8 cellular contexts compared by ENCODE assay signal in genomic region chr18:32091325-32091723, GRCh38. TPM values are rescaled to one million over a fixed set of nuclear protein-coding genes. Genes with fewer than 3 reads are reported as not detected.
DNase-seq lines count a peak whose midpoint lies in the region; ATAC-seq and TF ChIP-seq lines count a peak whose summit lies in the region.

No MANE protein-coding gene starts in this region.

- DNase-seq in HFF-Myc (ENCODE audit: extremely low read depth, low read depth) (no peak), NCI-H2227 treated with DMSO at 0.1 percent for 48 hours (lab: John Stamatoyannopoulos, UW) (no peak)
- DNase-seq in activated T-helper 1 cell treated with anti-CD3 and anti-CD28 coated beads, Interleukin-12 subunit alpha, Interleukin-12 subunit beta, Interleukin-2, Interleukin-4 antibody, amounts not matched to agents 30 ng/mL and 10 ng/mL and 1 ng/mL, durations not matched to agents 14 hours and 24 hours and 36 hours (ENCODE audit: low spot score): no peak

- H3K4me1 ChIP-seq in iPS-15b (ENCODE audit: control insufficient read depth, insufficient read depth, low read length): peaks cover 12% of the 10 kb centered on the region

- no peaks in the 10 kb centered on the region for H3K27me3 ChIP-seq in iPS-15b (ENCODE audit: control insufficient read depth, insufficient read depth, low read length)

- H3K4me1 Mint-ChIP-seq in activated T-helper 1 cell treated with anti-CD3 and anti-CD28 coated beads, Interleukin-12 subunit alpha, Interleukin-12 subunit beta, Interleukin-2, Interleukin-4 antibody, amounts not matched to agents 30 ng/mL and 10 ng/mL and 1 ng/mL, durations not matched to agents 14 hours and 24 hours and 36 hours (ENCODE audit: low read depth): peaks cover 36% of the 10 kb centered on the region
- peaks cover 35% of the 10 kb centered on the region for H3K4me1 Mint-ChIP-seq in stimulated activated memory B cell treated with anti-CD40 and anti-IgM and Interleukin-4, amounts not matched to agents 10 μg/mL and 1 μg/mL and 100 μg/mL, for 72 hours

- H3K9ac ChIP-seq in iPS-15b (ENCODE audit: low read depth, low read length): no peak overlapping the region

- peaks cover 24% of the 10 kb centered on the region for H3K36me3 Mint-ChIP-seq in activated T-helper 1 cell treated with anti-CD3 and anti-CD28 coated beads, Interleukin-12 subunit alpha, Interleukin-12 subunit beta, Interleukin-2, Interleukin-4 antibody, amounts not matched to agents 30 ng/mL and 10 ng/mL and 1 ng/mL, durations not matched to agents 14 hours and 24 hours and 36 hours (ENCODE audit: low read depth)
- H3K36me3 Mint-ChIP-seq in stimulated activated memory B cell treated with anti-CD40 and anti-IgM and Interleukin-4, amounts not matched to agents 10 μg/mL and 1 μg/mL and 100 μg/mL, for 72 hours: peaks cover 32% of the 10 kb centered on the region

- peaks cover 3% of the 10 kb centered on the region for H3K27me3 Mint-ChIP-seq in activated T-helper 1 cell treated with anti-CD3 and anti-CD28 coated beads, Interleukin-12 subunit alpha, Interleukin-12 subunit beta, Interleukin-2, Interleukin-4 antibody, amounts not matched to agents 30 ng/mL and 10 ng/mL and 1 ng/mL, durations not matched to agents 14 hours and 24 hours and 36 hours (ENCODE audit: insufficient read depth)
- no peaks in the 10 kb centered on the region for H3K27me3 Mint-ChIP-seq in stimulated activated memory B cell treated with anti-CD40 and anti-IgM and Interleukin-4, amounts not matched to agents 10 μg/mL and 1 μg/mL and 100 μg/mL, for 72 hours

- H3K36me3 ChIP-seq in iPS-15b (ENCODE audit: control insufficient read depth, insufficient read depth, low read length): no peaks in the 10 kb centered on the region

- intact Hi-C loops in activated T-helper 1 cell treated with anti-CD3 and anti-CD28 coated beads, Interleukin-12 subunit alpha, Interleukin-12 subunit beta, Interleukin-2, Interleukin-4 antibody, amounts not matched to agents 30 ng/mL and 10 ng/mL and 1 ng/mL, durations not matched to agents 14 hours and 24 hours and 36 hours (cut with micrococcal nuclease): loop anchor here (5.0 kb wide), 2 partner anchors 36 to 434 kb away; no protein-coding TSS in a partner anchor

- no peak for TF ChIP-seq CTCF in HFF-Myc (IDR thresholded peaks at IDR 0.05; ENCODE audit: low read depth, low read length, missing control alignments)

- H3K4me3 ChIP-seq in HFF-Myc (replicated peaks; ENCODE audit: low read depth, low read length): peak overlapping the region; percentile 88
- H3K4me3 ChIP-seq in iPS-15b (ENCODE audit: low read depth, low read length): peak overlapping the region; percentile 70

- H3K27ac Mint-ChIP-seq in activated T-helper 1 cell treated with anti-CD3 and anti-CD28 coated beads, Interleukin-12 subunit alpha, Interleukin-12 subunit beta, Interleukin-2, Interleukin-4 antibody, amounts not matched to agents 30 ng/mL and 10 ng/mL and 1 ng/mL, durations not matched to agents 14 hours and 24 hours and 36 hours: peak overlapping the region; percentile 92
- H3K27ac Mint-ChIP-seq in stimulated activated memory B cell treated with anti-CD40 and anti-IgM and Interleukin-4, amounts not matched to agents 10 μg/mL and 1 μg/mL and 100 μg/mL, for 72 hours: peak overlapping the region; percentile 99

- H3K4me3 Mint-ChIP-seq in activated T-helper 1 cell treated with anti-CD3 and anti-CD28 coated beads, Interleukin-12 subunit alpha, Interleukin-12 subunit beta, Interleukin-2, Interleukin-4 antibody, amounts not matched to agents 30 ng/mL and 10 ng/mL and 1 ng/mL, durations not matched to agents 14 hours and 24 hours and 36 hours: peak overlapping the region; percentile 95
- peak overlapping the region; percentile 100 for H3K4me3 Mint-ChIP-seq in stimulated activated memory B cell treated with anti-CD40 and anti-IgM and Interleukin-4, amounts not matched to agents 10 μg/mL and 1 μg/mL and 100 μg/mL, for 72 hours

- H3K9me3 Mint-ChIP-seq in activated T-helper 1 cell treated with anti-CD3 and anti-CD28 coated beads, Interleukin-12 subunit alpha, Interleukin-12 subunit beta, Interleukin-2, Interleukin-4 antibody, amounts not matched to agents 30 ng/mL and 10 ng/mL and 1 ng/mL, durations not matched to agents 14 hours and 24 hours and 36 hours: no peaks in the 10 kb centered on the region
- H3K9me3 Mint-ChIP-seq in stimulated activated memory B cell treated with anti-CD40 and anti-IgM and Interleukin-4, amounts not matched to agents 10 μg/mL and 1 μg/mL and 100 μg/mL, for 72 hours: no peaks in the 10 kb centered on the region

- no peaks in the 10 kb centered on the region for H3K9me3 ChIP-seq in iPS-15b (ENCODE audit: control insufficient read depth, insufficient read depth, low read length)

- no peak for ATAC-seq in stimulated activated memory B cell treated with anti-CD40 and anti-IgM and Interleukin-4, amounts not matched to agents 10 μg/mL and 1 μg/mL and 100 μg/mL, for 72 hours
- ATAC-seq in HG03135 (IDR thresholded peaks at IDR 0.05; ENCODE audit: unreplicated experiment): no peak
- no peak for ATAC-seq in GM18520 (IDR thresholded peaks at IDR 0.05; ENCODE audit: unreplicated experiment)
- ATAC-seq in GM19452 (IDR thresholded peaks at IDR 0.05; ENCODE audit: unreplicated experiment): no peak

RNA-seq across cellular contexts. Expression of gene RNF138, which starts 0.3 kb away (rescaled TPM):
- total RNA-seq in activated T-helper 1 cell treated with anti-CD3 and anti-CD28 coated beads, Interleukin-12 subunit alpha, Interleukin-12 subunit beta, Interleukin-2, Interleukin-4 antibody, amounts not matched to agents 30 ng/mL and 10 ng/mL and 1 ng/mL, durations not matched to agents 14 hours and 24 hours and 36 hours: 80.5 and 83.0 TPM in 2 replicates
